ENCODE assay signal across 21 cellular contexts in genomic region chr1:155170101-155170785, GRCh38. TPM values are rescaled to one million over a fixed set of nuclear protein-coding genes. Genes with fewer than 3 reads are reported as not detected.
A peak's percentile ranks its signal among the peaks of the same experiment; 100 is the strongest.
DNase-seq lines count a peak whose midpoint lies in the region; ATAC-seq, FAIRE-seq and TF ChIP-seq lines count a peak whose summit lies in the region.
"Had no signal": no experiment of that assay in that cellular context is flagged by ENCODE, and none has a peak within 500 bp of the region (broad histone marks: within the 10 kb centered on the region; RNA-seq: fewer than 3 reads in every experiment).

No MANE protein-coding gene starts in this region.

- POLR2A ChIA-PET in K562 (lab: Yijun Ruan, JAX), result interaction anchor here (0.6 kb wide), 2 partner anchors 95 to 113 kb away, joined by 3 read pairs; no protein-coding TSS in a partner anchor

- no peaks in the 10 kb centered on the region for H3K9me2 ChIP-seq in GM23248 (ENCODE audit: insufficient read depth)

- no peaks in the 10 kb centered on the region for H3K9me3 Mint-ChIP-seq in Calu3 (ENCODE audit: low read depth, unreplicated experiment)
- H3K9me3 Mint-ChIP-seq: IgD-negative memory B cell had no signal

- no peak overlapping the region for H3K4me2 ChIP-seq in K562 (ENCODE audit: insufficient read depth, low read length)
- H3K4me2 ChIP-seq in GM23248 (ENCODE audit: unreplicated experiment), result no peak overlapping the region
- H3K4me2 ChIP-seq: A549 had no signal

- H3K27me3 Mint-ChIP-seq in Calu3 (ENCODE audit: unreplicated experiment), result peaks cover 20% of the 10 kb centered on the region
- H3K27me3 Mint-ChIP-seq: T-helper 17 cell had no signal

- peak; percentile 9 for DNase-seq in activated CD8-positive, alpha-beta memory T cell treated with anti-CD3 and anti-CD28 coated beads for 24 hours
- no peak for DNase-seq in activated CD8-positive, alpha-beta memory T cell treated with anti-CD3 and anti-CD28 coated beads, Interleukin-2, amount 50 U/mL, for 4 hours
- no peak for DNase-seq in Calu3
- peak in 1 of 4 experiments; percentile 0 for DNase-seq in K562 (ENCODE audit: extremely low read depth in 1 of 4, low spot score in 3 of 4)
- DNase-seq in sciatic nerve (ENCODE audit: low spot score), result peak; percentile 21
- DNase-seq in GM23248, result no peak
- DNase-seq: activated gamma-delta T cell treated with Interleukin-2 at 50 U/mL for 16 hours; DMS79; effector memory CD4-positive, alpha-beta T cell; NCI-H748 treated with DMSO at 0.1 percent for 48 hours; occipital lobe; SIG-M5; sigmoid colon; stimulated activated naive CD8-positive, alpha-beta T cell treated with anti-CD3 and anti-CD28 coated beads, Interleukin-15, Interleukin-2, amounts not matched to agents 100 U/mL and 50 U/mL, for 24 hours; T-helper 17 cell; trophoblast cell had no signal

- no peak overlapping the region for H3K4me3 ChIP-seq in K562
- no peak overlapping the region for H3K4me3 ChIP-seq in GM23248
- H3K4me3 ChIP-seq: A549, sigmoid colon had no signal

- peaks cover 25% of the 10 kb centered on the region for H3K4me1 Mint-ChIP-seq in Calu3 (ENCODE audit: low read depth, unreplicated experiment)

- H3K27ac ChIP-seq in K562 (ENCODE audit: extremely low read depth, low read depth, low read length) (no peak overlapping the region), GM23248 (no peak overlapping the region)
- H3K27ac ChIP-seq: A549, C4-2B, sigmoid colon had no signal

- no CpG with 5 or more reads among the region's 2 CpGs for WGBS in K562 (ENCODE audit: insufficient coverage, low coverage, missing lambda C conversion rate)
- 78 to 100% methylated on average over 1 to 2 of the region's 2 CpGs for WGBS in GM23248 (ENCODE audit: low coverage in 1 of 2, low lambda C conversion rate in 2 of 2, missing lambda C conversion rate in 2 of 2), 2 experiments

- no peak for TF ChIP-seq POLR2A in K562 (conservative IDR thresholded peaks at IDR 0.05)

- no peak for TF ChIP-seq RAD21 in K562 (CRISPR knock-in tag; conservative IDR thresholded peaks at IDR 0.05 in 1 of 2, IDR thresholded peaks at IDR 0.05 in 1 of 2)

- peaks cover 50% of the 10 kb centered on the region for H3K36me3 Mint-ChIP-seq in Calu3 (ENCODE audit: insufficient read depth, unreplicated experiment)
- H3K36me3 Mint-ChIP-seq: IgD-negative memory B cell had no signal

- TF ChIP-seq CTCF in Calu3 (IDR thresholded peaks at IDR 0.05; ENCODE audit: unreplicated experiment), result no peak
- no peak for TF ChIP-seq CTCF in K562 (IDR thresholded peaks at IDR 0.05 in 2 of 3, conservative IDR thresholded peaks at IDR 0.05 in 1 of 3; ENCODE audit: insufficient read depth in 2 of 3, low read depth in 1 of 3, low read length in 3 of 3)

- H3K9ac ChIP-seq in K562 (ENCODE audit: insufficient read depth in 1 of 2, low read depth in 2 of 2, low read length in 2 of 2) (no peak overlapping the region), GM23248 (no peak overlapping the region)

- H3K4me1 ChIP-seq in K562 (replicated peaks in 1 of 2; ENCODE audit: control insufficient read depth in 2 of 2, insufficient read depth in 2 of 2, low read length in 2 of 2) (peaks cover 16 to 34% of the 10 kb centered on the region in 2 experiments; a peak in 4 of 5 replicates), GM23248 (ENCODE audit: insufficient read depth) (peaks cover 11% of the 10 kb centered on the region)

- H4K20me1 ChIP-seq in K562 (replicated peaks; ENCODE audit: control insufficient read depth, insufficient read depth, low read length) (no peaks in the 10 kb centered on the region), GM23248 (ENCODE audit: insufficient read depth) (no peaks in the 10 kb centered on the region)

- no peak overlapping the region for H3K27ac Mint-ChIP-seq in Calu3 (ENCODE audit: unreplicated experiment)
- H3K27ac Mint-ChIP-seq: T-helper 17 cell had no signal

- H3K36me3 ChIP-seq in K562 (ENCODE audit: control insufficient read depth, insufficient read depth, low read length), result peaks cover 35% of the 10 kb centered on the region
- H3K36me3 ChIP-seq in GM23248 (ENCODE audit: low read depth), result peaks cover 6% of the 10 kb centered on the region; the same call in 1 of the 2 replicates

- BruUV-seq in Calu3 (replicated peaks; lab: Mats Ljungman, UMichigan), result TSS peak; percentile 7
- BruUV-seq in K562 (replicated peaks; lab: Mats Ljungman, UMichigan), result TSS peak; percentile 25

- intact Hi-C loops in Calu3 (cut with micrococcal nuclease; ENCODE audit: unreplicated experiment), result no loop called here
- intact Hi-C loops in K562 (cut with micrococcal nuclease), result no loop called here
- intact Hi-C loops in sciatic nerve (cut with DNase I), result loop anchor here (5.0 to 10.0 kb wide), 2 partner anchors 45 to 193 kb away; partner anchors contain the start of gene EFNA1

- no peak for FAIRE-seq in K562 (lab: Jason Lieb, UNC)
- FAIRE-seq: A549 had no signal

- H3K9me3 ChIP-seq in K562 (replicated peaks; ENCODE audit: control insufficient read depth, insufficient read depth, low read depth, low read length) (no peaks in the 10 kb centered on the region), GM23248 (ENCODE audit: low read depth) (no peaks in the 10 kb centered on the region)
- H3K9me3 ChIP-seq: A549, sigmoid colon had no signal

- no peak for TF ChIP-seq EP300 in K562 (IDR thresholded peaks at IDR 0.05; ENCODE audit: low read length)

- no peak overlapping the region for H3K4me3 Mint-ChIP-seq in Calu3 (ENCODE audit: low read depth, unreplicated experiment)
- H3K4me3 Mint-ChIP-seq: T-helper 17 cell had no signal

- peaks cover 17% of the 10 kb centered on the region for H3F3A ChIP-seq in GM23248 (ENCODE audit: insufficient read depth)

- H2AFZ ChIP-seq in K562 (ENCODE audit: low read depth, low read length) (no peak overlapping the region), GM23248 (no peak overlapping the region)

- CTCF ChIA-PET in Calu3 (lab: Charles Lee), result interaction anchor here (0.7 to 3.5 kb wide), 4 partner anchors 45 to 569 kb away, joined by 3 to 68 read pairs (median 7); no protein-coding TSS in a partner anchor
- CTCF ChIA-PET in K562 (lab: Yijun Ruan, JAX; ENCODE audit: low intra/inter-chr PET ratio), result interaction anchor here (0.8 kb wide), 1 partner anchor 58 kb away, joined by 6 read pairs; no protein-coding TSS in a partner anchor

- in situ Hi-C loops in K562 (cut with MboI) (no loop called here), GM23248 (cut with MboI) (no loop called here)

- H3K9me1 ChIP-seq in K562 (ENCODE audit: control insufficient read depth, insufficient read depth, low read length), result no peaks in the 10 kb centered on the region

- H3K79me2 ChIP-seq in K562 (ENCODE audit: control insufficient read depth, insufficient read depth, low read length) (peaks cover 15% of the 10 kb centered on the region), GM23248 (ENCODE audit: insufficient read depth) (peaks cover 32% of the 10 kb centered on the region)

- H3K27me3 ChIP-seq in K562 (ENCODE audit: control insufficient read depth in 2 of 2, insufficient read depth in 2 of 2, low read length in 2 of 2), result no peaks in the 10 kb centered on the region
- no peaks in the 10 kb centered on the region for H3K27me3 ChIP-seq in GM23248 (replicated peaks; ENCODE audit: insufficient read depth)

- ATAC-seq in K562, result no peak
- ATAC-seq in sciatic nerve, result no peak
- ATAC-seq in HG02571 (IDR thresholded peaks at IDR 0.05; ENCODE audit: unreplicated experiment), result no peak
- ATAC-seq in GM21576 (IDR thresholded peaks at IDR 0.05; ENCODE audit: unreplicated experiment), result no peak
- ATAC-seq: A549; stimulated activated naive CD8-positive, alpha-beta T cell treated with anti-CD3 and anti-CD28 coated beads, Interleukin-15, Interleukin-2, amounts not matched to agents 100 U/mL and 50 U/mL, for 24 hours; T-helper 17 cell had no signal

RNA-seq across cellular contexts. Expression of gene KRTCAP2, which starts 2.9 kb away (rescaled TPM):
- total RNA-seq in Calu3 (2022) (236 TPM in 2 replicates), K562 (2014; rRNA removed) (211 and 255 TPM in 2 replicates), K562 (2014; rRNA removed; fragmentation: Illumina TruSeq; extraction: Trizol) (226 and 244 TPM in 2 replicates), K562 (2015; rRNA removed; fragmentation: Illumina TruSeq; extraction: Trizol) (290 and 294 TPM in 2 replicates), K562 (2021) (243 and 253 TPM in 2 replicates), sciatic nerve (162 TPM)
- 114 and 195 TPM in 2 replicates for total RNA-seq in K562 (2011; cell fraction: chromatin; rRNA removed; ENCODE audit: low replicate concordance)
- total RNA-seq in K562 (2011; cell fraction: nucleolus; rRNA removed), result 338 and 376 TPM in 2 replicates
- 298 TPM in 2 replicates for total RNA-seq in K562 (2011; cell fraction: nucleoplasm; rRNA removed)
- polyA plus RNA-seq in K562 (2011; rRNA removed) (129 and 178 TPM in 2 replicates), K562 (2014; fragmentation: Illumina TruSeq; extraction: Trizol) (418 and 443 TPM in 2 replicates), K562 (2014; fragmentation: Nextera tagmentation; extraction: Ambion mirVana) (100 to 1,000 TPM; 429 to 436 TPM), K562 (2014; rRNA removed) (126 and 196 TPM in 2 replicates), GM23248 (2016; fragmentation: Nextera tagmentation; extraction: Ambion mirVana) (480 and 484 TPM in 2 replicates)
- 462 and 551 TPM in 2 replicates for polyA plus RNA-seq in K562 (2011; cell fraction: cytosol; rRNA removed)
- polyA plus RNA-seq in K562 (2011; cell fraction: nucleus; rRNA removed), result 206 and 232 TPM in 2 replicates
- polyA plus RNA-seq in K562 (2012), result 327 and 494 TPM in 2 replicates
- polyA minus RNA-seq in K562 (2011; rRNA and poly(A)+ RNA removed), result 153 and 212 TPM in 2 replicates
- polyA minus RNA-seq in K562 (2011; cell fraction: cytosol; rRNA and poly(A)+ RNA removed), result 167 and 266 TPM in 2 replicates
- polyA minus RNA-seq in K562 (2011; cell fraction: nucleus; rRNA and poly(A)+ RNA removed), result 51.4 and 83.0 TPM in 2 replicates
- total RNA-seq in GM23248 (2014; rRNA removed; shearing (Covaris generic)), result 92.7 and 189 TPM in 2 replicates

RNA-seq across cellular contexts. Expression of gene TRIM46, which starts 3.4 kb away (rescaled TPM):
- 1.1 and 1.8 TPM in 2 replicates for total RNA-seq in Calu3 (2022)
- 0.95 and 1.8 TPM in 2 replicates for total RNA-seq in K562 (2011; cell fraction: chromatin; rRNA removed; ENCODE audit: low replicate concordance)
- total RNA-seq in K562 (2011; cell fraction: nucleolus; rRNA removed), result 0.67 and 0.92 TPM in 2 replicates
- total RNA-seq in K562 (2011; cell fraction: nucleoplasm; rRNA removed), result 0.66 and 1.1 TPM in 2 replicates
- total RNA-seq in K562 (2014; rRNA removed), result 0.04 and 0.05 TPM in 2 replicates
- not detected in 2 replicates for total RNA-seq in K562 (2014; rRNA removed; fragmentation: Illumina TruSeq; extraction: Trizol)
- total RNA-seq in K562 (2015; rRNA removed; fragmentation: Illumina TruSeq; extraction: Trizol), result 0.14 TPM in 1 of 2 replicates, not detected in the other
- total RNA-seq in K562 (2021), result 0.22 and 0.60 TPM in 2 replicates
- 0.08 and 0.12 TPM in 2 replicates for polyA plus RNA-seq in K562 (2011; rRNA removed)
- 0.13 and 0.18 TPM in 2 replicates for polyA plus RNA-seq in K562 (2011; cell fraction: cytosol; rRNA removed)
- 0.59 and 0.64 TPM in 2 replicates for polyA plus RNA-seq in K562 (2011; cell fraction: nucleus; rRNA removed)
- 0.16 and 0.29 TPM in 2 replicates for polyA plus RNA-seq in K562 (2012)
- 0.15 and 0.18 TPM in 2 replicates for polyA plus RNA-seq in K562 (2014; fragmentation: Illumina TruSeq; extraction: Trizol)
- not detected for polyA plus RNA-seq in K562 (2014; fragmentation: Nextera tagmentation; extraction: Ambion mirVana)
- 0.11 and 0.41 TPM in 2 replicates for polyA plus RNA-seq in K562 (2014; rRNA removed)
- polyA minus RNA-seq in K562 (2011; rRNA and poly(A)+ RNA removed), result 0.09 TPM in 1 of 2 replicates, not detected in the other
- not detected in 2 replicates for polyA minus RNA-seq in K562 (2011; cell fraction: cytosol; rRNA and poly(A)+ RNA removed)
- 0.13 TPM in 1 of 2 replicates, not detected in the other for polyA minus RNA-seq in K562 (2011; cell fraction: nucleus; rRNA and poly(A)+ RNA removed)
- total RNA-seq in sciatic nerve, result 4.8 TPM
- total RNA-seq in GM23248 (2014; rRNA removed; shearing (Covaris generic)), result 3.4 TPM in 2 replicates
- polyA plus RNA-seq in GM23248 (2016; fragmentation: Nextera tagmentation; extraction: Ambion mirVana), result 1.6 and 2.1 TPM in 2 replicates

RNA-seq across cellular contexts. Expression of gene DPM3, which starts 29.9 kb away (rescaled TPM):
- total RNA-seq in Calu3 (2022) (38.7 and 41.1 TPM in 2 replicates), K562 (2014; rRNA removed) (41.3 and 45.1 TPM in 2 replicates), K562 (2014; rRNA removed; fragmentation: Illumina TruSeq; extraction: Trizol) (1.8 and 3.7 TPM in 2 replicates), K562 (2015; rRNA removed; fragmentation: Illumina TruSeq; extraction: Trizol) (34.2 and 40.0 TPM in 2 replicates), K562 (2021) (92.1 and 94.2 TPM in 2 replicates), sciatic nerve (75.3 TPM)
- 7.1 and 27.9 TPM in 2 replicates for total RNA-seq in K562 (2011; cell fraction: chromatin; rRNA removed; ENCODE audit: low replicate concordance)
- 73.0 and 77.4 TPM in 2 replicates for total RNA-seq in K562 (2011; cell fraction: nucleolus; rRNA removed)
- 47.4 and 60.5 TPM in 2 replicates for total RNA-seq in K562 (2011; cell fraction: nucleoplasm; rRNA removed)
- polyA plus RNA-seq in K562 (2011; rRNA removed) (27.1 and 62.3 TPM in 2 replicates), K562 (2014; fragmentation: Illumina TruSeq; extraction: Trizol) (8.6 and 59.7 TPM in 2 replicates), K562 (2014; fragmentation: Nextera tagmentation; extraction: Ambion mirVana) (10 to 100 TPM; 12.6 to 36.4 TPM), K562 (2014; rRNA removed) (120 and 141 TPM in 2 replicates), GM23248 (2016; fragmentation: Nextera tagmentation; extraction: Ambion mirVana) (75.3 and 82.3 TPM in 2 replicates)
- polyA plus RNA-seq in K562 (2011; cell fraction: cytosol; rRNA removed), result 209 and 283 TPM in 2 replicates
- polyA plus RNA-seq in K562 (2011; cell fraction: nucleus; rRNA removed), result 63.1 and 75.1 TPM in 2 replicates
- 123 and 131 TPM in 2 replicates for polyA plus RNA-seq in K562 (2012)
- 6.0 and 10.0 TPM in 2 replicates for polyA minus RNA-seq in K562 (2011; rRNA and poly(A)+ RNA removed)
- 11.5 and 13.6 TPM in 2 replicates for polyA minus RNA-seq in K562 (2011; cell fraction: cytosol; rRNA and poly(A)+ RNA removed)
- 12.2 and 13.9 TPM in 2 replicates for polyA minus RNA-seq in K562 (2011; cell fraction: nucleus; rRNA and poly(A)+ RNA removed)
- total RNA-seq in GM23248 (2014; rRNA removed; shearing (Covaris generic)), result 21.8 and 50.7 TPM in 2 replicates

RNA-seq across cellular contexts. Expression of gene SLC50A1, which starts 34.6 kb away (rescaled TPM):
- 68.5 and 72.0 TPM in 2 replicates for total RNA-seq in Calu3 (2022)
- 42.6 and 72.0 TPM in 2 replicates for total RNA-seq in K562 (2011; cell fraction: chromatin; rRNA removed; ENCODE audit: low replicate concordance)
- 92.6 and 100 TPM in 2 replicates for total RNA-seq in K562 (2011; cell fraction: nucleolus; rRNA removed)
- 93.1 and 101 TPM in 2 replicates for total RNA-seq in K562 (2011; cell fraction: nucleoplasm; rRNA removed)
- 59.2 and 68.1 TPM in 2 replicates for total RNA-seq in K562 (2014; rRNA removed)
- 52.2 and 58.7 TPM in 2 replicates for total RNA-seq in K562 (2014; rRNA removed; fragmentation: Illumina TruSeq; extraction: Trizol)
- total RNA-seq in K562 (2015; rRNA removed; fragmentation: Illumina TruSeq; extraction: Trizol), result 62.7 and 64.0 TPM in 2 replicates
- total RNA-seq in K562 (2021), result 46.5 and 50.0 TPM in 2 replicates
- 88.3 and 91.9 TPM in 2 replicates for polyA plus RNA-seq in K562 (2011; rRNA removed)
- polyA plus RNA-seq in K562 (2011; cell fraction: cytosol; rRNA removed), result 161 TPM in 2 replicates
- polyA plus RNA-seq in K562 (2011; cell fraction: nucleus; rRNA removed), result 30.6 and 31.3 TPM in 2 replicates
- 55.7 and 78.0 TPM in 2 replicates for polyA plus RNA-seq in K562 (2012)
- 86.2 and 96.6 TPM in 2 replicates for polyA plus RNA-seq in K562 (2014; fragmentation: Illumina TruSeq; extraction: Trizol)
- polyA plus RNA-seq in K562 (2014; fragmentation: Nextera tagmentation; extraction: Ambion mirVana), result 100 to 1,000 TPM; 103 to 132 TPM
- 91.7 and 99.4 TPM in 2 replicates for polyA plus RNA-seq in K562 (2014; rRNA removed)
- 36.3 and 45.8 TPM in 2 replicates for polyA minus RNA-seq in K562 (2011; rRNA and poly(A)+ RNA removed)
- polyA minus RNA-seq in K562 (2011; cell fraction: cytosol; rRNA and poly(A)+ RNA removed), result 23.1 and 29.2 TPM in 2 replicates
- polyA minus RNA-seq in K562 (2011; cell fraction: nucleus; rRNA and poly(A)+ RNA removed), result 8.1 and 9.3 TPM in 2 replicates
- 20.8 TPM for total RNA-seq in sciatic nerve
- 33.4 and 34.1 TPM in 2 replicates for total RNA-seq in GM23248 (2014; rRNA removed; shearing (Covaris generic))
- 55.1 and 58.3 TPM in 2 replicates for polyA plus RNA-seq in GM23248 (2016; fragmentation: Nextera tagmentation; extraction: Ambion mirVana)

RNA-seq across cellular contexts. Expression of gene THBS3, which starts 37.5 kb away (rescaled TPM):
- total RNA-seq in Calu3 (2022) (36.8 and 41.9 TPM in 2 replicates), K562 (2014; rRNA removed) (2.5 and 3.2 TPM in 2 replicates), K562 (2014; rRNA removed; fragmentation: Illumina TruSeq; extraction: Trizol) (2.0 and 2.4 TPM in 2 replicates), K562 (2015; rRNA removed; fragmentation: Illumina TruSeq; extraction: Trizol) (3.1 and 3.4 TPM in 2 replicates), K562 (2021) (3.3 and 5.0 TPM in 2 replicates), sciatic nerve (58.8 TPM)
- total RNA-seq in K562 (2011; cell fraction: chromatin; rRNA removed; ENCODE audit: low replicate concordance), result 41.1 and 69.3 TPM in 2 replicates
- 30.0 and 35.2 TPM in 2 replicates for total RNA-seq in K562 (2011; cell fraction: nucleolus; rRNA removed)
- total RNA-seq in K562 (2011; cell fraction: nucleoplasm; rRNA removed), result 23.9 and 24.2 TPM in 2 replicates
- polyA plus RNA-seq in K562 (2011; rRNA removed) (5.8 and 6.8 TPM in 2 replicates), K562 (2014; fragmentation: Illumina TruSeq; extraction: Trizol) (2.5 and 3.2 TPM in 2 replicates), K562 (2014; fragmentation: Nextera tagmentation; extraction: Ambion mirVana) (under 1 TPM; 0.59 to 0.89 TPM), K562 (2014; rRNA removed) (6.6 and 8.3 TPM in 2 replicates), GM23248 (2016; fragmentation: Nextera tagmentation; extraction: Ambion mirVana) (14.9 and 16.6 TPM in 2 replicates)
- polyA plus RNA-seq in K562 (2011; cell fraction: cytosol; rRNA removed), result 4.3 and 5.3 TPM in 2 replicates
- polyA plus RNA-seq in K562 (2011; cell fraction: nucleus; rRNA removed), result 48.2 and 56.8 TPM in 2 replicates
- 6.7 and 14.3 TPM in 2 replicates for polyA plus RNA-seq in K562 (2012)
- 4.6 TPM in 2 replicates for polyA minus RNA-seq in K562 (2011; rRNA and poly(A)+ RNA removed)
- polyA minus RNA-seq in K562 (2011; cell fraction: cytosol; rRNA and poly(A)+ RNA removed), result 2.0 and 2.3 TPM in 2 replicates
- polyA minus RNA-seq in K562 (2011; cell fraction: nucleus; rRNA and poly(A)+ RNA removed), result 7.3 and 8.8 TPM in 2 replicates
- 20.6 and 21.4 TPM in 2 replicates for total RNA-seq in GM23248 (2014; rRNA removed; shearing (Covaris generic))

Comparison
In these comparisons a context has a peak if more than half of its experiments do, and no peak if none do; other contexts are left out.
1. DNase-seq: peak in activated CD8-positive, alpha-beta memory T cell treated with anti-CD3 and anti-CD28 coated beads for 24 hours (single experiment) and sciatic nerve (single experiment); none in activated CD8-positive, alpha-beta memory T cell treated with anti-CD3 and anti-CD28 coated beads, Interleukin-2, amount 50 U/mL, for 4 hours (single experiment), Calu3 (single experiment) and GM23248 (single experiment).